Comparison of ENCODE assay signal across 20 cellular contexts in the genomic region with DNA sequence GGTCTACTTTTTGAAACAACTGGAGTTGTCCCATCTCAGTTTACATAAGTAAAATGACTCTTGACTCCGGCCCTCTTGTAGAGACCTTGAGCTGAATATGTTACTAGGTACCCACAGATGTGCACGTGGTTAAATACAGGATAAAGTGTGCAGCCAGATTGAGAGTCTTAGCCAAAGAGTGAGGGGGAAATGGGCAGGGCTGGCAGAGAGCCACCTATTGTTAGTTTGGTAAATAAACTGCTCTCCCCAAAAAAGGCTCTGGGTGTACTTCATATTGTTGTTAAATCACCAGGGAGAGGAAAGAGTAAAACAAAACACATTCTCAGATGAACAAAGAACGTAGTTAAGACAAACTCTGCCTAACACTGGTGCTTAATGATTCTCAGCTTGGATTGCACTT. TPM values are rescaled to one million over a fixed set of nuclear protein-coding genes. Genes with fewer than 3 reads are reported as not detected.
DNase-seq lines count a peak whose midpoint lies in the region; ATAC-seq, FAIRE-seq and TF ChIP-seq lines count a peak whose summit lies in the region.
"Had no signal": no experiment of that assay in that cellular context is flagged by ENCODE, and none has a peak within 500 bp of the region (broad histone marks: within the 10 kb centered on the region; RNA-seq: fewer than 3 reads in every experiment).

No MANE protein-coding gene starts in this region.

- no peaks in the 10 kb centered on the region for H3K36me3 ChIP-seq in heart left ventricle
- no peaks in the 10 kb centered on the region for H3K36me3 ChIP-seq in small intestine (ENCODE audit: control insufficient read depth in 2 of 2, insufficient read depth in 2 of 2, low read length in 2 of 2)

- H3K27me3 ChIP-seq in heart left ventricle (no peaks in the 10 kb centered on the region), small intestine (ENCODE audit: control insufficient read depth in 2 of 2, insufficient read depth in 2 of 2, low read length in 2 of 2) (no peaks in the 10 kb centered on the region)

- peak; percentile 43 to 81 (median 54) for ATAC-seq in heart left ventricle
- ATAC-seq: esophagus mucosa had no signal

- H3K9me3 ChIP-seq in heart left ventricle (no peaks in the 10 kb centered on the region), small intestine (ENCODE audit: control insufficient read depth, low read depth) (no peaks in the 10 kb centered on the region)

- H3K27ac ChIP-seq in heart left ventricle (peak overlapping the region in 8 of 12 donors; percentile 32 to 68 (median 56)), small intestine (ENCODE audit: low read depth in 1 of 2, low read length in 1 of 2) (peak overlapping the region in 1 of 2 donors; percentile 31)

- WGBS in heart left ventricle, 4 donors: 42 to 56% (median 50%) methylated on average over 3 of the region's 3 CpGs
- WGBS in small intestine, 3 donors: 8 to 24% (median 15%) methylated on average over 3 of the region's 3 CpGs

- DNase-seq in NCI-H1417 (lab: John Stamatoyannopoulos, UW): peak in 2 of 3 experiments; percentile 44 to 76
- DNase-seq in NCI-H1417 treated with DMSO at 0.1 percent for 48 hours (lab: John Stamatoyannopoulos, UW): no peak
- peak; percentile 79 for DNase-seq in NCI-H774 (lab: John Stamatoyannopoulos, UW)
- DNase-seq in heart left ventricle: peak in 4 of 5 donors; percentile 38 to 70 (median 52)
- peak; percentile 37 for DNase-seq in small intestine
- DNase-seq in hypothalamus (lab: John Stamatoyannopoulos, UW): no peak
- DNase-seq in activated CD4-positive, CD25-positive, alpha-beta regulatory T cell (lab: John Stamatoyannopoulos, UW): no peak
- no peak for DNase-seq in chondrocyte (ENCODE audit: low spot score)
- DNase-seq: anterior cingulate cortex; CD4-positive, CD25-positive, alpha-beta regulatory T cell; cortex of kidney; GDM1; mammary epithelial cell; OCI-M1; stimulated activated CD4-positive, alpha-beta T cell treated with anti-CD3 and anti-CD28 coated beads, Interleukin-4, amount 100 ng/mL, for 4 hours had no signal

- no peak for FAIRE-seq in small intestine (lab: Jason Lieb, UNC)
- FAIRE-seq: urothelium cell line had no signal

- intact Hi-C loops in heart left ventricle (cut with DNase I): no loop called here

- no peaks in the 10 kb centered on the region for H3K36me3 Mint-ChIP-seq in chondrocyte (ENCODE audit: low read depth)
- H3K36me3 Mint-ChIP-seq: CD4-positive, CD25-positive, alpha-beta regulatory T cell had no signal

- TF ChIP-seq POLR2A in heart left ventricle (IDR thresholded peaks at IDR 0.05): no peak

- H3K27ac Mint-ChIP-seq in chondrocyte (ENCODE audit: unreplicated experiment): no peak overlapping the region
- H3K27ac Mint-ChIP-seq: CD4-positive, CD25-positive, alpha-beta regulatory T cell had no signal

- peaks cover 2% of the 10 kb centered on the region for H3K27me3 Mint-ChIP-seq in chondrocyte (ENCODE audit: low read depth)

- peaks cover 3% of the 10 kb centered on the region for H3K9me3 Mint-ChIP-seq in chondrocyte (ENCODE audit: low read depth)
- H3K9me3 Mint-ChIP-seq: CD4-positive, CD25-positive, alpha-beta regulatory T cell had no signal

- no peak for TF ChIP-seq CTCF in heart left ventricle (IDR thresholded peaks at IDR 0.05)
- no peak for TF ChIP-seq CTCF in chondrocyte (IDR thresholded peaks at IDR 0.05)

- no peak overlapping the region for H3K4me3 Mint-ChIP-seq in chondrocyte (ENCODE audit: unreplicated experiment)
- H3K4me3 Mint-ChIP-seq: CD4-positive, CD25-positive, alpha-beta regulatory T cell had no signal

- H3K4me1 ChIP-seq in heart left ventricle: peaks cover 0 to 42% (median 19%) of the 10 kb centered on the region in 12 donors
- H3K4me1 ChIP-seq in small intestine (ENCODE audit: control insufficient read depth in 2 of 2, insufficient read depth in 1 of 2, low read depth in 1 of 2, low read length in 1 of 2): peaks cover 3 to 8% of the 10 kb centered on the region in 2 donors

- H3K4me1 Mint-ChIP-seq in chondrocyte (ENCODE audit: low read depth): peaks cover 51% of the 10 kb centered on the region

- no peak overlapping the region for H3K4me3 ChIP-seq in heart left ventricle
- H3K4me3 ChIP-seq in small intestine (ENCODE audit: low read depth in 1 of 2, low read length in 2 of 2): no peak overlapping the region

RNA-seq across cellular contexts. Expression of a gene that starts 20.3 kb away (rescaled TPM):
- total RNA-seq in heart left ventricle (not detected), chondrocyte (not detected in 3 replicates)
- polyA plus RNA-seq in heart left ventricle (not detected), small intestine (10 to 100 TPM in 1 of 3 donors, 1 to 10 TPM in 2; 4.1 to 12.1 (median 4.6) TPM)
- total RNA-seq: A172; activated CD8-positive, alpha-beta memory T cell treated with anti-CD3 and anti-CD28 coated beads for 36 hours; CD4-positive, CD25-positive, alpha-beta regulatory T cell; esophagus mucosa; mammary epithelial cell had no signal
- polyA plus RNA-seq: CD4-positive, CD25-positive, alpha-beta regulatory T cell; mammary epithelial cell; neural cell had no signal

RNA-seq across cellular contexts. Expression of a gene that starts 43.3 kb away (rescaled TPM):
- total RNA-seq in heart left ventricle (10 to 100 TPM; 19.5 to 33.3 (median 26.2) TPM), chondrocyte (39.1 to 44.4 TPM (median 44.0 TPM) in 3 replicates)
- polyA plus RNA-seq in heart left ventricle (10 to 100 TPM; 45.5 to 66.3 TPM), small intestine (10 to 100 TPM; 27.3 to 41.7 (median 39.4) TPM)

RNA-seq across cellular contexts. Expression of a gene that starts 59.0 kb away (rescaled TPM):
- total RNA-seq in heart left ventricle (10 to 100 TPM; 24.6 to 48.4 (median 41.2) TPM), chondrocyte (1.2 to 5.7 TPM (median 3.9 TPM) in 3 replicates)
- polyA plus RNA-seq in heart left ventricle (10 to 100 TPM; 41.5 to 58.0 TPM), small intestine (1 to 10 TPM in 1 of 3 donors, under 1 TPM in 2; 0.67 to 2.0 (median 0.81) TPM)
- polyA plus RNA-seq: CD4-positive, CD25-positive, alpha-beta regulatory T cell had no signal

RNA-seq across cellular contexts. Expression of a gene that starts 59.4 kb away (rescaled TPM):
- total RNA-seq in heart left ventricle (10 to 100 TPM in 8 of 9 donors, 1 to 10 TPM in 1; 9.8 to 15.9 (median 11.4) TPM), chondrocyte (11.2 to 13.1 TPM (median 11.3 TPM) in 3 replicates)
- polyA plus RNA-seq in heart left ventricle (10 to 100 TPM in 1 of 2 donors, 1 to 10 TPM in 1; 5.5 to 14.4 TPM), small intestine (1 to 10 TPM; 7.2 to 8.8 (median 7.3) TPM)

Comparison
In these comparisons a context has a peak if more than half of its experiments do, and no peak if none do; other contexts are left out.
1. DNase-seq: peak in NCI-H1417 (2 of 3), NCI-H774 (single experiment), heart left ventricle (4 of 5) and small intestine (single experiment); none in NCI-H1417 treated with DMSO at 0.1 percent for 48 hours (single experiment), hypothalamus (0 of 51), activated CD4-positive, CD25-positive, alpha-beta regulatory T cell (0 of 4) and chondrocyte (single experiment).